In genomic region chr2:27664622-27665363, GRCh38 we compare ENCODE assay signal across 8 cellular contexts. TPM values are rescaled to one million over a fixed set of nuclear protein-coding genes. Genes with fewer than 3 reads are reported as not detected.
A peak's percentile ranks its signal among the peaks of the same experiment; 100 is the strongest.
DNase-seq lines count a peak whose midpoint lies in the region; ATAC-seq and TF ChIP-seq lines count a peak whose summit lies in the region.

No MANE protein-coding gene starts in this region.

- H4K20me1 ChIP-seq in hepatocyte (ENCODE audit: insufficient read depth, poor library complexity, severe bottlenecking) (no peaks in the 10 kb centered on the region), smooth muscle cell (ENCODE audit: low read depth) (no peaks in the 10 kb centered on the region)

- DNase-seq in HL-60 (ENCODE audit: low read depth in 1 of 2, low spot score in 1 of 2) (peak in 1 of 2 experiments; percentile 42), hepatocyte (ENCODE audit: low spot score) (no peak), smooth muscle cell (lab: John Stamatoyannopoulos, UW; ENCODE audit: unreplicated experiment) (no peak)
- DNase-seq in activated CD4-positive, alpha-beta T cell treated with anti-CD3 and anti-CD28 coated beads, Interleukin-2, amount 50 U/mL, for 48 hours: no peak

- peak overlapping the region; percentile 94 for H3K4me3 ChIP-seq in HL-60 (replicated peaks; ENCODE audit: insufficient read depth, low read length)
- H3K4me3 ChIP-seq in WI38 (ENCODE audit: low read depth, low read length): peak overlapping the region; percentile 96
- H3K4me3 ChIP-seq in hepatocyte: peak overlapping the region; percentile 89
- H3K4me3 ChIP-seq in smooth muscle cell: peak overlapping the region; percentile 70

- H3F3A ChIP-seq in smooth muscle cell (ENCODE audit: low read depth): no peaks in the 10 kb centered on the region

- no peak for TF ChIP-seq CTCF in HL-60 (IDR thresholded peaks at IDR 0.05; ENCODE audit: insufficient read depth, low read length)
- TF ChIP-seq CTCF in WI38 (IDR thresholded peaks at IDR 0.05; ENCODE audit: low read depth, low read length): no peak
- no peak for TF ChIP-seq CTCF in hepatocyte (IDR thresholded peaks at IDR 0.05; ENCODE audit: poor library complexity)
- no peak for TF ChIP-seq CTCF in smooth muscle cell (IDR thresholded peaks at IDR 0.05; ENCODE audit: borderline replicate concordance, insufficient read depth, poor library complexity, severe bottlenecking)

- ATAC-seq in GM21360 (IDR thresholded peaks at IDR 0.05; ENCODE audit: unreplicated experiment): no peak
- no peak for ATAC-seq in HG03442 (IDR thresholded peaks at IDR 0.05; ENCODE audit: unreplicated experiment)
- no peak for ATAC-seq in HG02870 (IDR thresholded peaks at IDR 0.05; ENCODE audit: unreplicated experiment)

- H3K4me1 ChIP-seq in hepatocyte (ENCODE audit: insufficient read depth): peaks cover 15% of the 10 kb centered on the region
- peaks cover 23% of the 10 kb centered on the region for H3K4me1 ChIP-seq in smooth muscle cell (ENCODE audit: low read depth)

- 91% methylated on average over 16 of the region's 16 CpGs for WGBS in hepatocyte (ENCODE audit: low lambda C conversion rate, missing lambda C conversion rate)
- 90% methylated on average over 16 of the region's 16 CpGs for WGBS in smooth muscle cell (ENCODE audit: low lambda C conversion rate)

- H3K79me2 ChIP-seq in hepatocyte: peaks cover 59% of the 10 kb centered on the region
- H3K79me2 ChIP-seq in smooth muscle cell (ENCODE audit: low read depth): peaks cover 47% of the 10 kb centered on the region

- H3K4me2 ChIP-seq in hepatocyte (peak overlapping the region; percentile 96), smooth muscle cell (peak overlapping the region; percentile 89)

- H2AFZ ChIP-seq in hepatocyte: peak overlapping the region; percentile 97
- H2AFZ ChIP-seq in smooth muscle cell (ENCODE audit: low read depth): peak overlapping the region; percentile 94

- no peaks in the 10 kb centered on the region for H3K9me2 ChIP-seq in hepatocyte (replicated peaks; ENCODE audit: insufficient read depth)

- H3K36me3 ChIP-seq in hepatocyte (replicated peaks; ENCODE audit: insufficient read depth, low read depth): no peaks in the 10 kb centered on the region
- H3K36me3 ChIP-seq in smooth muscle cell (ENCODE audit: low read depth): peaks cover 11% of the 10 kb centered on the region

- H3K27ac ChIP-seq in HL-60 (replicated peaks): peak overlapping the region; percentile 93
- no peak overlapping the region for H3K27ac ChIP-seq in hepatocyte
- H3K27ac ChIP-seq in smooth muscle cell (ENCODE audit: low read depth): no peak overlapping the region

- H3K9me3 ChIP-seq in hepatocyte (ENCODE audit: low read depth) (no peaks in the 10 kb centered on the region), smooth muscle cell (replicated peaks; ENCODE audit: low read depth) (no peaks in the 10 kb centered on the region)

- H3K9ac ChIP-seq in smooth muscle cell (ENCODE audit: low read depth): peak overlapping the region; percentile 85

- no peaks in the 10 kb centered on the region for H3K27me3 ChIP-seq in HL-60 (ENCODE audit: insufficient read depth, poor library complexity, severe bottlenecking)
- H3K27me3 ChIP-seq in hepatocyte: no peaks in the 10 kb centered on the region
- no peaks in the 10 kb centered on the region for H3K27me3 ChIP-seq in smooth muscle cell (ENCODE audit: low read depth)

RNA-seq across cellular contexts. Expression of gene SLC4A1AP, which starts 1.1 kb away (rescaled TPM):
- 20.6 and 21.1 TPM in 2 replicates for total RNA-seq in hepatocyte
- polyA plus RNA-seq in hepatocyte: 21.9 and 22.1 TPM in 2 replicates
- total RNA-seq in smooth muscle cell: 27.5 and 28.7 TPM in 2 replicates
- 26.2 and 29.7 TPM in 2 replicates for polyA plus RNA-seq in smooth muscle cell

RNA-seq across cellular contexts. Expression of gene SUPT7L, which starts 1.4 kb away (rescaled TPM):
- 32.3 and 43.3 TPM in 2 replicates for total RNA-seq in hepatocyte
- polyA plus RNA-seq in hepatocyte: 27.3 and 30.7 TPM in 2 replicates
- total RNA-seq in smooth muscle cell: 27.6 and 29.8 TPM in 2 replicates
- polyA plus RNA-seq in smooth muscle cell: 18.9 and 27.9 TPM in 2 replicates

RNA-seq across cellular contexts. Expression of gene GPN1, which starts 35.9 kb away (rescaled TPM):
- total RNA-seq in hepatocyte (35.8 and 36.5 TPM in 2 replicates), smooth muscle cell (39.0 and 51.6 TPM in 2 replicates)
- polyA plus RNA-seq in hepatocyte (30.1 and 46.7 TPM in 2 replicates), smooth muscle cell (52.7 and 54.0 TPM in 2 replicates)

RNA-seq across cellular contexts. Expression of gene CCDC121, which starts 36.0 kb away (rescaled TPM):
- total RNA-seq in hepatocyte (2.7 and 4.4 TPM in 2 replicates), smooth muscle cell (0.81 and 6.3 TPM in 2 replicates)
- polyA plus RNA-seq in hepatocyte (2.7 and 5.4 TPM in 2 replicates), smooth muscle cell (1.7 and 3.4 TPM in 2 replicates)
